26 cellular contexts compared by ENCODE assay signal in genomic region chr1:206899717-206900116, GRCh38. TPM values are rescaled to one million over a fixed set of nuclear protein-coding genes. Genes with fewer than 3 reads are reported as not detected.
"Had no signal": no experiment of that assay in that cellular context is flagged by ENCODE, and none has a peak within 500 bp of the region (broad histone marks: within the 10 kb centered on the region; RNA-seq: fewer than 3 reads in every experiment).

No MANE protein-coding gene starts in this region.

- H3K4me1 ChIP-seq: prostate gland, tibial nerve had no signal

- H3K27ac Mint-ChIP-seq: dendritic cell treated with granulocyte-macrophage colony-stimulating factor and Interleukin-4, amounts not matched to agents 40 ng/mL and 50 ng/mL, for 4 days; nephron had no signal

- H3K27ac ChIP-seq: brain microvascular endothelial cell, epithelial cell of prostate, heart left ventricle, lower lobe of right lung, prostate gland, tibial nerve, vagina had no signal

- H3K4me3 ChIP-seq: heart left ventricle, lower lobe of right lung, prostate gland, skin epidermis, tibial nerve, vagina had no signal

- H3K9me3 ChIP-seq: heart left ventricle, lower lobe of right lung, prostate gland, tibial nerve, vagina had no signal

- H3K36me3 ChIP-seq: brain microvascular endothelial cell, heart left ventricle, lower lobe of right lung, prostate gland, tibial nerve, vagina had no signal

- H3K4me3 Mint-ChIP-seq: activated T-cell treated with anti-CD3 and anti-CD28 coated beads, Interleukin-2, amount 50 U/mL, for 4 hours; dendritic cell treated with granulocyte-macrophage colony-stimulating factor and Interleukin-4, amounts not matched to agents 40 ng/mL and 50 ng/mL, for 4 days; nephron; T-helper 2 cell treated with Interferon-gamma antibody and Interleukin-4, amounts not matched to agents 5 μg/mL and 100 μg/mL, for 36 hours had no signal

- DNase-seq: activated effector memory CD4-positive, alpha-beta T cell treated with anti-CD3 and anti-CD28 coated beads, Interleukin-2, amount 50 U/mL, for 16 hours; activated T-cell treated with anti-CD3 and anti-CD28 coated beads, Interleukin-2, amount 50 U/mL, for 4 hours; anterior cingulate cortex; brain microvascular endothelial cell; cerebellar nuclear complex; effector memory CD4-positive, alpha-beta T cell; heart left ventricle; left colon; lower lobe of right lung; nucleus accumbens; right cardiac atrium; stimulated activated CD4-positive, alpha-beta T cell treated with anti-CD3 and anti-CD28 coated beads, Interleukin-4, amount 100 ng/mL, for 24 hours; stimulated activated CD8-positive, alpha-beta memory T cell treated with anti-CD3 and anti-CD28 coated beads, Interleukin-4, amount 100 ng/mL, for 48 hours; stimulated activated naive CD4-positive, alpha-beta T cell treated with Interleukin-2 at 50 U/mL for 16 hours; substantia nigra had no signal

- ATAC-seq: activated T-cell treated with anti-CD3 and anti-CD28 coated beads, Interleukin-2, amount 50 U/mL, for 4 hours; heart left ventricle; left colon; lower lobe of right lung; right cardiac atrium had no signal

- FAIRE-seq: frontal cortex had no signal

- H3K27me3 ChIP-seq: brain microvascular endothelial cell, tibial nerve, vagina had no signal

- H3K9me3 Mint-ChIP-seq: activated T-cell treated with anti-CD3 and anti-CD28 coated beads, Interleukin-2, amount 50 U/mL, for 4 hours; dendritic cell treated with granulocyte-macrophage colony-stimulating factor and Interleukin-4, amounts not matched to agents 40 ng/mL and 50 ng/mL, for 4 days; nephron; T-helper 2 cell treated with Interferon-gamma antibody and Interleukin-4, amounts not matched to agents 5 μg/mL and 100 μg/mL, for 36 hours had no signal

RNA-seq across cellular contexts. Expression of gene IL24, which starts 2.5 kb away (rescaled TPM):
- total RNA-seq: heart left ventricle, left colon, lower lobe of right lung, prostate gland, right cardiac atrium, tibial nerve had no signal
- polyA plus RNA-seq: right cardiac atrium had no signal

RNA-seq across cellular contexts. Expression of gene IL20, which starts 34.3 kb away (rescaled TPM):
- total RNA-seq: activated T-cell treated with anti-CD3 and anti-CD28 coated beads, Interleukin-2, amount 50 U/mL, for 4 hours; fibroblast of lung; frontal cortex; heart left ventricle; left colon; lower lobe of right lung; mononuclear cell; prostate gland; right cardiac atrium; tibial nerve; vagina had no signal
- polyA plus RNA-seq: fibroblast of lung, heart left ventricle, right cardiac atrium had no signal

RNA-seq across cellular contexts. Expression of gene PIGR, which starts 46.5 kb away (rescaled TPM):
- total RNA-seq: fibroblast of lung, frontal cortex, mononuclear cell had no signal
- polyA plus RNA-seq: fibroblast of lung had no signal
